In the genomic region with DNA sequence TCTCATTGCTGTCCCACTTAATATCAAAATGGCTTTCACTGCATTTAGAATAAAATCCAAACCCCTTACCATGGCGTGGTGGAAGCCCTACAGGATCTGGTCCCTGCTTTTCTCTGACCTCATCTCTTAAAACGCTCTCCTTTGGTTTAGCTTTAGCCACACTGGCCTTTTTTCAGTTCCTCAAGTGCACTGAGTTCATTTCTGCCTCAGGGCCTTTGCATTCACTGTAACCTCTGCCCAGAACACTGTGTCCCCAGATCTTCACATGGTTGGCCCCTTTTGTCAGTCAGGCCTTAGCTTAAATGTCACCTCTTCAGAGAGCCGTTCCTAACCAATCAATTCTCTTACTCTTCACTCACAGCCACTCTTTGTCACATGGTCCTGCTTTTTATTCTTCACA, we compare ENCODE assay signal across 10 cellular contexts.
"Had no signal": no experiment of that assay in that cellular context is flagged by ENCODE, and none has a peak within 500 bp of the region (broad histone marks: within the 10 kb centered on the region; RNA-seq: fewer than 3 reads in every experiment).

No MANE protein-coding gene starts in this region.

- H3K27ac Mint-ChIP-seq: GM23338, HFFc6, IgD-negative memory B cell had no signal

- H3K27ac ChIP-seq: HL-60 had no signal

- H3K9me3 Mint-ChIP-seq: GM23338, H9, HFFc6, IgD-negative memory B cell had no signal

- FAIRE-seq: H1, H54, HepG2 had no signal

- DNase-seq: H9, HCEC 1CT, HFFc6, KG1 had no signal

- H2AFZ ChIP-seq: GM23338 had no signal

- H3K36me3 Mint-ChIP-seq: IgD-negative memory B cell had no signal

- ATAC-seq: GM23338, HepG2 had no signal

- H3K4me3 Mint-ChIP-seq: GM23338, H9, HFFc6, IgD-negative memory B cell had no signal

- H3K4me3 ChIP-seq: GM23338 had no signal

- H3K4me2 ChIP-seq: GM23338 had no signal
